ENCODE assay signal across 25 cellular contexts in genomic region chr2:204913312-204913711, GRCh38.
"Had no signal": no experiment of that assay in that cellular context is flagged by ENCODE, and none has a peak within 500 bp of the region (broad histone marks: within the 10 kb centered on the region; RNA-seq: fewer than 3 reads in every experiment).

No MANE protein-coding gene starts in this region.

- H3K36me3 Mint-ChIP-seq: activated CD8-positive, alpha-beta memory T cell treated with anti-CD3 and anti-CD28 coated beads, Interleukin-2, amount 10 ng/mL, durations not matched to agents 7 days and 5 days had no signal

- H3K4me1 Mint-ChIP-seq: activated CD8-positive, alpha-beta memory T cell treated with anti-CD3 and anti-CD28 coated beads, Interleukin-2, amount 10 ng/mL, durations not matched to agents 7 days and 5 days; endodermal cell had no signal

- H3K27ac Mint-ChIP-seq: activated CD4-positive, alpha-beta memory T cell treated with anti-CD3 and anti-CD28 coated beads, Interleukin-2, amount 10 ng/mL, durations not matched to agents 7 days and 5 days; activated CD4-positive, alpha-beta T cell treated with anti-CD3 and anti-CD28 coated beads, Interleukin-2, amount 10 ng/mL, durations not matched to agents 7 days and 5 days; activated CD8-positive, alpha-beta memory T cell treated with anti-CD3 and anti-CD28 coated beads, Interleukin-2, amount 10 ng/mL, durations not matched to agents 7 days and 5 days; activated naive CD4-positive, alpha-beta T cell treated with anti-CD3 and anti-CD28 coated beads for 36 hours; activated naive CD8-positive, alpha-beta T cell; activated T-helper 2 cell treated with anti-CD3 and anti-CD28 coated beads, Interferon-gamma antibody, Interleukin-2, Interleukin-4, amounts not matched to agents 10 μg/mL and 5 μg/mL and 100 μg/mL, durations not matched to agents 14 hours and 24 hours and 36 hours; endodermal cell had no signal

- H3K9me3 Mint-ChIP-seq: activated CD4-positive, alpha-beta memory T cell treated with anti-CD3 and anti-CD28 coated beads, Interleukin-2, amount 10 ng/mL, durations not matched to agents 7 days and 5 days; activated naive CD4-positive, alpha-beta T cell treated with anti-CD3 and anti-CD28 coated beads for 36 hours; endodermal cell had no signal

- H3K36me3 ChIP-seq: cardiac muscle cell, colonic mucosa, esophagus muscularis mucosa, gastrocnemius medialis, heart right ventricle had no signal

- H3K27me3 ChIP-seq: body of pancreas, cardiac muscle cell, colonic mucosa, esophagus muscularis mucosa, foreskin keratinocyte, gastrocnemius medialis, heart right ventricle, hepatocyte had no signal

- H3K4me1 ChIP-seq: body of pancreas, colonic mucosa, esophagus muscularis mucosa, foreskin keratinocyte, gastrocnemius medialis, heart right ventricle had no signal

- H3K9me3 ChIP-seq: body of pancreas, colonic mucosa, esophagus muscularis mucosa, gastrocnemius medialis, heart right ventricle had no signal

- H3K27ac ChIP-seq: body of pancreas, cardiac muscle cell, colonic mucosa, esophagus muscularis mucosa, foreskin keratinocyte, gastrocnemius medialis, heart right ventricle, hepatocyte had no signal

- H2AFZ ChIP-seq: hepatocyte had no signal

- H3K4me2 ChIP-seq: hepatocyte had no signal

- H3K4me3 Mint-ChIP-seq: activated CD4-positive, alpha-beta memory T cell treated with anti-CD3 and anti-CD28 coated beads, Interleukin-2, amount 10 ng/mL, durations not matched to agents 7 days and 5 days; activated CD4-positive, alpha-beta T cell treated with anti-CD3 and anti-CD28 coated beads, Interleukin-2, amount 10 ng/mL, durations not matched to agents 7 days and 5 days; activated CD8-positive, alpha-beta memory T cell treated with anti-CD3 and anti-CD28 coated beads, Interleukin-2, amount 10 ng/mL, durations not matched to agents 7 days and 5 days; activated naive CD4-positive, alpha-beta T cell treated with anti-CD3 and anti-CD28 coated beads for 36 hours; activated naive CD8-positive, alpha-beta T cell; endodermal cell had no signal

- H3K79me2 ChIP-seq: hepatocyte had no signal

- ATAC-seq: activated CD8-positive, alpha-beta memory T cell treated with anti-CD3 and anti-CD28 coated beads, Interleukin-2, amount 10 ng/mL, durations not matched to agents 7 days and 5 days; body of pancreas; foreskin keratinocyte; gastrocnemius medialis; heart right ventricle had no signal

- DNase-seq: activated CD4-positive, alpha-beta memory T cell treated with anti-CD3 and anti-CD28 coated beads, Interleukin-2, amount 10 ng/mL, durations not matched to agents 7 days and 5 days; activated CD4-positive, alpha-beta T cell treated with anti-CD3 and anti-CD28 coated beads, Interleukin-2, amount 10 ng/mL, durations not matched to agents 7 days and 5 days; activated CD4-positive, alpha-beta T cell treated with anti-CD3 and anti-CD28 coated beads, Interleukin-2, amount 50 U/mL, for 4 hours; activated CD8-positive, alpha-beta memory T cell treated with anti-CD3 and anti-CD28 coated beads, Interleukin-2, amount 10 ng/mL, durations not matched to agents 7 days and 5 days; activated CD8-positive, alpha-beta memory T cell treated with anti-CD3 and anti-CD28 coated beads, Interleukin-2, amount 50 U/mL, for 4 hours; activated effector memory CD4-positive, alpha-beta T cell treated with anti-CD3 and anti-CD28 coated beads, Interleukin-2, amount 50 U/mL, for 16 hours; activated naive CD4-positive, alpha-beta T cell treated with anti-CD3 and anti-CD28 coated beads for 36 hours; activated T-cell treated with anti-CD3 and anti-CD28 coated beads, Interleukin-2, amount 50 U/mL, for 1 hour; amniotic stem cell; aorta; body of pancreas; central memory CD4-positive, alpha-beta T cell; cerebellar nuclear complex; colonic mucosa; effector CD8-positive, alpha-beta T cell; endodermal cell; erythroblast; foreskin keratinocyte; gastrocnemius medialis; heart right ventricle had no signal

- H3K4me3 ChIP-seq: body of pancreas, cardiac muscle cell, colonic mucosa, esophagus muscularis mucosa, gastrocnemius medialis, heart right ventricle, hepatocyte had no signal

- H3K27me3 Mint-ChIP-seq: activated CD4-positive, alpha-beta T cell treated with anti-CD3 and anti-CD28 coated beads, Interleukin-2, amount 10 ng/mL, durations not matched to agents 7 days and 5 days; activated CD8-positive, alpha-beta memory T cell treated with anti-CD3 and anti-CD28 coated beads, Interleukin-2, amount 10 ng/mL, durations not matched to agents 7 days and 5 days; activated naive CD8-positive, alpha-beta T cell had no signal
